ENCODE assay signal across 12 cellular contexts in genomic region chr13:25847635-25848616, GRCh38.
A peak's percentile ranks its signal among the peaks of the same experiment; 100 is the strongest.
DNase-seq lines count a peak whose midpoint lies in the region; ATAC-seq and TF ChIP-seq lines count a peak whose summit lies in the region.
"Had no signal": no experiment of that assay in that cellular context is flagged by ENCODE, and none has a peak within 500 bp of the region (broad histone marks: within the 10 kb centered on the region; RNA-seq: fewer than 3 reads in every experiment).

No MANE protein-coding gene starts in this region.

- H2BK15ac ChIP-seq in H9 (ENCODE audit: low read depth, low read length), result no peak overlapping the region

- no peak overlapping the region for H4K5ac ChIP-seq in H9 (ENCODE audit: insufficient read length, low read depth, low read length)

- peaks cover 9% of the 10 kb centered on the region; the same call in 1 of the 2 replicates for H3K4me1 ChIP-seq in H9 (ENCODE audit: insufficient read depth, low read length)
- H3K4me1 ChIP-seq: Caco-2 had no signal

- no peak overlapping the region for H3K4ac ChIP-seq in H9 (ENCODE audit: low read depth, low read length)

- no peak for ATAC-seq in CD4-positive, alpha-beta T cell (ENCODE audit: poor library complexity)
- ATAC-seq in GM19023 (IDR thresholded peaks at IDR 0.05; ENCODE audit: unreplicated experiment) (no peak), HG03097 (IDR thresholded peaks at IDR 0.05; ENCODE audit: low FRiP score, unreplicated experiment) (no peak), GM19463 (IDR thresholded peaks at IDR 0.05; ENCODE audit: unreplicated experiment) (no peak)

- H3K4me3 Mint-ChIP-seq in CD4-positive, alpha-beta T cell, result peak overlapping the region; percentile 46
- H3K4me3 Mint-ChIP-seq in H9 (peak overlapping the region in 1 of 2 experiments; percentile 8; a peak in 1 of 5 replicates), nephron (no peak overlapping the region)
- peak overlapping the region; percentile 36 for H3K4me3 Mint-ChIP-seq in T-helper 1 cell treated with Interleukin-12 subunit alpha and Interleukin-12 subunit beta and Interleukin-4 antibody, amounts not matched to agents 30 μg/mL and 1 μg/mL, for 36 hours

- H3K9me3 Mint-ChIP-seq in CD4-positive, alpha-beta T cell, result no peaks in the 10 kb centered on the region
- H3K9me3 Mint-ChIP-seq in H9 (no peaks in the 10 kb centered on the region), nephron (no peaks in the 10 kb centered on the region)
- peaks cover 3% of the 10 kb centered on the region for H3K9me3 Mint-ChIP-seq in T-helper 1 cell treated with Interleukin-12 subunit alpha and Interleukin-12 subunit beta and Interleukin-4 antibody, amounts not matched to agents 30 μg/mL and 1 μg/mL, for 36 hours

- POLR2A ChIA-PET in CD4-positive, alpha-beta T cell (lab: Charles Lee), result interaction anchor here (0.7 to 1.1 kb wide), 2 partner anchors 27 to 52 kb away, joined by 3 to 6 read pairs; no protein-coding TSS in a partner anchor

- H3K4me1 Mint-ChIP-seq in CD4-positive, alpha-beta T cell (ENCODE audit: low read depth), result peaks cover 35% of the 10 kb centered on the region
- H3K4me1 Mint-ChIP-seq in H9 (peaks cover 45 to 47% of the 10 kb centered on the region in 2 experiments), nephron (peaks cover 34% of the 10 kb centered on the region)
- H3K4me1 Mint-ChIP-seq in T-helper 1 cell treated with Interleukin-12 subunit alpha and Interleukin-12 subunit beta and Interleukin-4 antibody, amounts not matched to agents 30 μg/mL and 1 μg/mL, for 36 hours (ENCODE audit: low read depth), result peaks cover 40% of the 10 kb centered on the region

- no peak overlapping the region for H3K9ac ChIP-seq in H9 (ENCODE audit: extremely low read depth, insufficient read length, low read length)

- CTCF ChIA-PET in CD4-positive, alpha-beta T cell (lab: Charles Lee), result no interaction called here

- H3K27ac ChIP-seq in CD4-positive, alpha-beta T cell (ENCODE audit: low read depth, low read length), result peak overlapping the region; percentile 25
- H3K27ac ChIP-seq in H9 (ENCODE audit: insufficient read length, low read depth, low read length), result no peak overlapping the region

- DNase-seq in CD4-positive, alpha-beta T cell, result no peak
- DNase-seq in H9, result no peak
- no peak for DNase-seq in NCI-H2029 (lab: John Stamatoyannopoulos, UW)
- DNase-seq: Caco-2, GOT3, NCI-H1417, substantia nigra had no signal

- no peaks in the 10 kb centered on the region for H3K36me3 Mint-ChIP-seq in CD4-positive, alpha-beta T cell (ENCODE audit: low read depth)
- no peaks in the 10 kb centered on the region for H3K36me3 Mint-ChIP-seq in H9 (ENCODE audit: insufficient read depth in 1 of 3, low read depth in 3 of 3)
- peaks cover 4% of the 10 kb centered on the region for H3K36me3 Mint-ChIP-seq in T-helper 1 cell treated with Interleukin-12 subunit alpha and Interleukin-12 subunit beta and Interleukin-4 antibody, amounts not matched to agents 30 μg/mL and 1 μg/mL, for 36 hours (ENCODE audit: low read depth)
- H3K36me3 Mint-ChIP-seq in nephron (ENCODE audit: low read depth), result no peaks in the 10 kb centered on the region

- WGBS in H9 (ENCODE audit: extremely low coverage, insufficient read length, low lambda C conversion rate), result no CpG with 5 or more reads among the region's 11 CpGs

- no peak overlapping the region for H3K23ac ChIP-seq in H9 (ENCODE audit: insufficient read length, low read depth, low read length)

- intact Hi-C loops in CD4-positive, alpha-beta T cell (cut with DNase I, micrococcal nuclease), result loop anchor here (5.0 to 10.0 kb wide), 2 partner anchors 54 to 57 kb away; no protein-coding TSS in a partner anchor

- no peak overlapping the region for H2BK5ac ChIP-seq in H9 (ENCODE audit: insufficient read length, low read length)

- peak overlapping the region; percentile 83 for H3K27ac Mint-ChIP-seq in CD4-positive, alpha-beta T cell
- peak overlapping the region in 2 of 3 experiments; percentile 40 to 63; a peak in 2 of 7 replicates for H3K27ac Mint-ChIP-seq in H9
- H3K27ac Mint-ChIP-seq in T-helper 1 cell treated with Interleukin-12 subunit alpha and Interleukin-12 subunit beta and Interleukin-4 antibody, amounts not matched to agents 30 μg/mL and 1 μg/mL, for 36 hours, result peak overlapping the region; percentile 78
- H3K27ac Mint-ChIP-seq in nephron, result peak overlapping the region; percentile 16 to 76 (median 16)

- no peak overlapping the region for H3K14ac ChIP-seq in H9 (ENCODE audit: insufficient read depth, low read length)

- no peak overlapping the region for H2AK5ac ChIP-seq in H9 (ENCODE audit: insufficient read length, low read length)

- H4K20me1 ChIP-seq in H9 (ENCODE audit: control insufficient read depth, insufficient read depth, insufficient read length), result no peaks in the 10 kb centered on the region

- no peaks in the 10 kb centered on the region for H3K27me3 ChIP-seq in CD4-positive, alpha-beta T cell (ENCODE audit: control insufficient read depth, insufficient read depth, low read length)
- H3K27me3 ChIP-seq in H9 (ENCODE audit: insufficient read depth, low read length), result no peaks in the 10 kb centered on the region

- H3T11ph ChIP-seq in H9 (ENCODE audit: low read length), result no peak overlapping the region

- no peak overlapping the region for H2AFZ ChIP-seq in H9 (ENCODE audit: low read length)

- no peak for TF ChIP-seq CTCF in CD4-positive, alpha-beta T cell (IDR thresholded peaks at IDR 0.05)
- TF ChIP-seq CTCF in H9 (conservative IDR thresholded peaks at IDR 0.05) (no peak), nephron (IDR thresholded peaks at IDR 0.05; ENCODE audit: unreplicated experiment in 3 of 3) (no peak)

- H3K79me1 ChIP-seq in H9 (ENCODE audit: insufficient read depth, low read depth, low read length, poor library complexity, severe bottlenecking), result no peaks in the 10 kb centered on the region

- H2BK20ac ChIP-seq in H9 (ENCODE audit: low read depth, low read length, poor library complexity, severe bottlenecking), result no peak overlapping the region

- H4K8ac ChIP-seq in H9 (replicated peaks; ENCODE audit: insufficient read length, low read depth, low read length), result no peak overlapping the region

- H2BK120ac ChIP-seq in H9 (ENCODE audit: low read depth, low read length, poor library complexity, severe bottlenecking), result no peak overlapping the region

- H3K79me2 ChIP-seq in H9 (ENCODE audit: insufficient read depth, low read length), result no peaks in the 10 kb centered on the region

- no peaks in the 10 kb centered on the region for H3K27me3 Mint-ChIP-seq in CD4-positive, alpha-beta T cell
- H3K27me3 Mint-ChIP-seq in H9 (ENCODE audit: low read depth), result no peaks in the 10 kb centered on the region; the same call in 1 of the 2 replicates
- H3K27me3 Mint-ChIP-seq in T-helper 1 cell treated with Interleukin-12 subunit alpha and Interleukin-12 subunit beta and Interleukin-4 antibody, amounts not matched to agents 30 μg/mL and 1 μg/mL, for 36 hours (ENCODE audit: low read depth), result peaks cover 5% of the 10 kb centered on the region
- H3K27me3 Mint-ChIP-seq in nephron (ENCODE audit: low read depth), result peaks cover 4% of the 10 kb centered on the region

- H2BK12ac ChIP-seq in H9 (ENCODE audit: insufficient read length, low read depth, low read length), result no peak overlapping the region

- H3K23me2 ChIP-seq in H9 (ENCODE audit: insufficient read length, low read depth, low read length, poor library complexity, severe bottlenecking), result no peaks in the 10 kb centered on the region

- no peak overlapping the region for H3K56ac ChIP-seq in H9 (ENCODE audit: insufficient read length, low read depth, low read length)

- no peaks in the 10 kb centered on the region for H3K9me3 ChIP-seq in CD4-positive, alpha-beta T cell (ENCODE audit: control insufficient read depth, low read length)
- no peaks in the 10 kb centered on the region for H3K9me3 ChIP-seq in H9 (ENCODE audit: control insufficient read depth, low read depth, low read length)
- H3K9me3 ChIP-seq: Caco-2 had no signal

- no peak overlapping the region for H3K4me2 ChIP-seq in H9 (ENCODE audit: insufficient read depth, insufficient read length, low read length)

- H3K18ac ChIP-seq in H9 (ENCODE audit: insufficient read length, low read depth, low read length), result no peak overlapping the region

- H4K91ac ChIP-seq in H9 (ENCODE audit: insufficient read length, low read depth, low read length), result no peak overlapping the region

Comparison
In these comparisons a context has a peak if more than half of its experiments do, and no peak if none do; other contexts are left out.
1. H3K27ac Mint-ChIP-seq: peak in every context shown above with its lines; median percentile 83 in CD4-positive, alpha-beta T cell; 78 in T-helper 1 cell treated with Interleukin-12 subunit alpha and Interleukin-12 subunit beta and Interleukin-4 antibody, amounts not matched to agents 30 μg/mL and 1 μg/mL, for 36 hours; 52 in H9; 16 in nephron.
2. H3K4me3 Mint-ChIP-seq: peak in CD4-positive, alpha-beta T cell (single experiment) and T-helper 1 cell treated with Interleukin-12 subunit alpha and Interleukin-12 subunit beta and Interleukin-4 antibody, amounts not matched to agents 30 μg/mL and 1 μg/mL, for 36 hours (single experiment); none in nephron (0 of 3).